In the genomic region with DNA sequence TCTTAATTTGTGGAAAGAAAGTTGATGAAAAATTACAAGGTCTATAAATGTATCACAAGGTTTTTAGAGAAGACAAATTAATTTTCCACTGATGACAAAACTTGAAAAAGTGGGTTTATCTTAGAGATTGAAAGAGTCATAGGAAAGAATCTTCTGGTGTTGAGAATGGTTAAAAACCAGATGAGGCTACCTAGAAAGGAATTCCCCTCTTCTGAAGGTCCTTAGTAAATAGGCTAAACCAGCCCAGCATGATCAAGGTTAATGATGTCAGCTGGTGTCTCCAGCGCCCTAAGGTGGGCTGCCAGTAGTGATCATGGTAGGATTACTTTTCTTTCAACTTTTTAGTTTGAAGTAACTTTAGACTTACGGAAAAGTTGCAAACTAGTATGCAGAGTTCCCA, we compare ENCODE assay signal across 19 cellular contexts.
"Had no signal": no experiment of that assay in that cellular context is flagged by ENCODE, and none has a peak within 500 bp of the region (broad histone marks: within the 10 kb centered on the region; RNA-seq: fewer than 3 reads in every experiment).

No MANE protein-coding gene starts in this region.

- DNase-seq: activated CD4-positive, alpha-beta T cell treated with anti-CD3 and anti-CD28 coated beads, Interleukin-2, amount 10 ng/mL, durations not matched to agents 7 days and 5 days; amniotic stem cell; cerebellar nuclear complex; kidney; naive thymus-derived CD4-positive, alpha-beta T cell; occipital lobe; posterior cingulate gyrus; right lobe of liver; stimulated activated CD4-positive, alpha-beta T cell treated with anti-CD3 and anti-CD28 coated beads, Interleukin-2, amount 100 ng/mL, for 48 hours; stimulated activated CD8-positive, alpha-beta memory T cell treated with anti-CD3 and anti-CD28 coated beads, Interleukin-4, amount 100 ng/mL, for 48 hours; stimulated activated naive CD4-positive, alpha-beta T cell; upper lobe of left lung had no signal

- H3K9me3 Mint-ChIP-seq: activated CD4-positive, alpha-beta T cell treated with anti-CD3 and anti-CD28 coated beads, Interleukin-2, amount 10 ng/mL, durations not matched to agents 7 days and 5 days had no signal

- H3K27ac ChIP-seq: coronary artery, right lobe of liver, upper lobe of left lung, VCaP had no signal

- H3K4me3 ChIP-seq: coronary artery, lung, right lobe of liver, upper lobe of left lung had no signal

- H3K9me3 ChIP-seq: right lobe of liver, upper lobe of left lung had no signal

- ATAC-seq: activated CD4-positive, CD25-positive, alpha-beta regulatory T cell treated with anti-CD3 and anti-CD28 coated beads, Interleukin-2, amount 50 U/mL, for 24 hours; left lobe of liver; naive thymus-derived CD4-positive, alpha-beta T cell had no signal

- H3K36me3 ChIP-seq: right lobe of liver, upper lobe of left lung had no signal

- H3K27me3 Mint-ChIP-seq: activated CD4-positive, alpha-beta T cell treated with anti-CD3 and anti-CD28 coated beads, Interleukin-2, amount 10 ng/mL, durations not matched to agents 7 days and 5 days; activated naive CD8-positive, alpha-beta T cell; naive thymus-derived CD4-positive, alpha-beta T cell had no signal

- H3K27me3 ChIP-seq: right lobe of liver, upper lobe of left lung had no signal

- H3K27ac Mint-ChIP-seq: activated CD4-positive, alpha-beta T cell treated with anti-CD3 and anti-CD28 coated beads, Interleukin-2, amount 10 ng/mL, durations not matched to agents 7 days and 5 days; activated naive CD8-positive, alpha-beta T cell; naive thymus-derived CD4-positive, alpha-beta T cell had no signal

- H3K4me1 Mint-ChIP-seq: activated CD4-positive, alpha-beta T cell treated with anti-CD3 and anti-CD28 coated beads, Interleukin-2, amount 10 ng/mL, durations not matched to agents 7 days and 5 days; naive thymus-derived CD4-positive, alpha-beta T cell had no signal

- H3K4me3 Mint-ChIP-seq: activated CD4-positive, alpha-beta T cell treated with anti-CD3 and anti-CD28 coated beads, Interleukin-2, amount 10 ng/mL, durations not matched to agents 7 days and 5 days; activated naive CD8-positive, alpha-beta T cell; naive thymus-derived CD4-positive, alpha-beta T cell; neural crest cell had no signal
